Comparison of ENCODE assay signal across 9 cellular contexts in the genomic region with DNA sequence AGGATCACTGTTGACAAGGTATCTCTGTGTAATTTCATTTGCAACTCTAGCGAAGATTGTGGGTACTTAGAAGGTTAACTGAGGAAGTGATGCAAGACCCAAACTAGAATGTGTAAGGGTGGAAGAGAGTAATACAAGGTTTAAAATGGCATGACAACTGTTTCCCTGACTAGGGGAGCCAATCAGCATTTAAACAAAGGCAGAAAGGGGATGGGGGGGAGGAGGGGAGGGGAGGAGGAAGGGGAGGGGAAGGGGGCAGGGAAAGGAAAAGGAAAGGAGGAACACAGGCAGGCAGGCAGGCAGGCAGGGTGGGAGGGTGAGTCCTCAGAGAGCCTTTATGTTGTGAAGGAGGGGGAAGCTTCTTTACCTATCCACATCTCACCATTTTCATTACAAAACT. TPM values are rescaled to one million over a fixed set of nuclear protein-coding genes. Genes with fewer than 3 reads are reported as not detected.
DNase-seq lines count a peak whose midpoint lies in the region; ATAC-seq and TF ChIP-seq lines count a peak whose summit lies in the region.
"Had no signal": no experiment of that assay in that cellular context is flagged by ENCODE, and none has a peak within 500 bp of the region (broad histone marks: within the 10 kb centered on the region; RNA-seq: fewer than 3 reads in every experiment).

No MANE protein-coding gene starts in this region.

- H3K9me3 ChIP-seq in thoracic aorta (no peaks in the 10 kb centered on the region), colonic mucosa (no peaks in the 10 kb centered on the region)

- peaks cover 26% of the 10 kb centered on the region for H3K36me3 Mint-ChIP-seq in activated naive CD4-positive, alpha-beta T cell treated with anti-CD3 and anti-CD28 coated beads, Interleukin-2, amount 10 ng/mL, durations not matched to agents 7 days and 5 days
- peaks cover 23% of the 10 kb centered on the region for H3K36me3 Mint-ChIP-seq in T-helper 1 cell treated with Interleukin-12 subunit alpha and Interleukin-12 subunit beta and Interleukin-4 antibody, amounts not matched to agents 30 μg/mL and 1 μg/mL, for 36 hours (ENCODE audit: low read depth)

- H3K27ac ChIP-seq in thoracic aorta = peak overlapping the region; percentile 32 to 42
- no peak overlapping the region for H3K27ac ChIP-seq in colonic mucosa
- H3K27ac ChIP-seq: C4-2B had no signal

- TF ChIP-seq CTCF in thoracic aorta (IDR thresholded peaks at IDR 0.05) (no peak), colonic mucosa (IDR thresholded peaks at IDR 0.05) (no peak)

- DNase-seq in activated naive CD4-positive, alpha-beta T cell treated with anti-CD3 and anti-CD28 coated beads, Interleukin-2, amount 10 ng/mL, durations not matched to agents 7 days and 5 days = no peak
- no peak for DNase-seq in activated naive CD4-positive, alpha-beta T cell treated with anti-CD3 and anti-CD28 coated beads, Interleukin-2, amount 50 U/mL, for 16 hours
- peak; percentile 43 for DNase-seq in fibroblast of peridontal ligament (ENCODE audit: extremely low read depth)
- no peak for DNase-seq in thoracic aorta (ENCODE audit: low spot score)
- no peak for DNase-seq in colonic mucosa
- DNase-seq in mesenteric fat pad (ENCODE audit: low spot score) = no peak

- peaks cover 2% of the 10 kb centered on the region for H3K9me3 Mint-ChIP-seq in activated naive CD4-positive, alpha-beta T cell treated with anti-CD3 and anti-CD28 coated beads, Interleukin-2, amount 10 ng/mL, durations not matched to agents 7 days and 5 days
- peaks cover 3% of the 10 kb centered on the region for H3K9me3 Mint-ChIP-seq in T-helper 1 cell treated with Interleukin-12 subunit alpha and Interleukin-12 subunit beta and Interleukin-4 antibody, amounts not matched to agents 30 μg/mL and 1 μg/mL, for 36 hours

- H3K27ac Mint-ChIP-seq in activated naive CD4-positive, alpha-beta T cell treated with anti-CD3 and anti-CD28 coated beads, Interleukin-2, amount 10 ng/mL, durations not matched to agents 7 days and 5 days = peak overlapping the region; percentile 82
- peak overlapping the region; percentile 66 for H3K27ac Mint-ChIP-seq in T-helper 1 cell treated with Interleukin-12 subunit alpha and Interleukin-12 subunit beta and Interleukin-4 antibody, amounts not matched to agents 30 μg/mL and 1 μg/mL, for 36 hours

- H3K27me3 ChIP-seq in thoracic aorta (replicated peaks; ENCODE audit: insufficient read depth) (no peaks in the 10 kb centered on the region), colonic mucosa (no peaks in the 10 kb centered on the region)

- H3K27me3 Mint-ChIP-seq in activated naive CD4-positive, alpha-beta T cell treated with anti-CD3 and anti-CD28 coated beads, Interleukin-2, amount 10 ng/mL, durations not matched to agents 7 days and 5 days = no peaks in the 10 kb centered on the region
- no peaks in the 10 kb centered on the region for H3K27me3 Mint-ChIP-seq in T-helper 1 cell treated with Interleukin-12 subunit alpha and Interleukin-12 subunit beta and Interleukin-4 antibody, amounts not matched to agents 30 μg/mL and 1 μg/mL, for 36 hours (ENCODE audit: low read depth)

- peaks cover 8% of the 10 kb centered on the region for H3K4me1 Mint-ChIP-seq in activated naive CD4-positive, alpha-beta T cell treated with anti-CD3 and anti-CD28 coated beads, Interleukin-2, amount 10 ng/mL, durations not matched to agents 7 days and 5 days
- peaks cover 12% of the 10 kb centered on the region for H3K4me1 Mint-ChIP-seq in T-helper 1 cell treated with Interleukin-12 subunit alpha and Interleukin-12 subunit beta and Interleukin-4 antibody, amounts not matched to agents 30 μg/mL and 1 μg/mL, for 36 hours (ENCODE audit: low read depth)

- intact Hi-C loops in colonic mucosa (cut with DNase I) = loop anchor here (5.0 kb wide), 2 partner anchors 97 to 402 kb away; partner anchors contain the start of gene CALM1

- H3K4me3 ChIP-seq in thoracic aorta = no peak overlapping the region
- no peak overlapping the region for H3K4me3 ChIP-seq in colonic mucosa

- H3K4me3 Mint-ChIP-seq in activated naive CD4-positive, alpha-beta T cell treated with anti-CD3 and anti-CD28 coated beads, Interleukin-2, amount 10 ng/mL, durations not matched to agents 7 days and 5 days = no peak overlapping the region
- H3K4me3 Mint-ChIP-seq in T-helper 1 cell treated with Interleukin-12 subunit alpha and Interleukin-12 subunit beta and Interleukin-4 antibody, amounts not matched to agents 30 μg/mL and 1 μg/mL, for 36 hours = peak overlapping the region; percentile 36

- H3K36me3 ChIP-seq in thoracic aorta = peaks cover 12% of the 10 kb centered on the region
- H3K36me3 ChIP-seq in colonic mucosa = no peaks in the 10 kb centered on the region

- H3K9ac ChIP-seq in colonic mucosa (ENCODE audit: low read depth in 2 of 2, low read length in 2 of 2) = no peak overlapping the region

- ATAC-seq in thoracic aorta (ENCODE audit: insufficient number of reproducible peaks, low FRiP score, low read depth) (no peak), GM18519 (IDR thresholded peaks at IDR 0.05; ENCODE audit: low FRiP score, unreplicated experiment) (no peak)

- H3K4me1 ChIP-seq in thoracic aorta (ENCODE audit: control insufficient read depth in 1 of 2, low read depth in 2 of 2) (peaks cover 8 to 26% of the 10 kb centered on the region in 2 donors), colonic mucosa (no peaks in the 10 kb centered on the region)

- CTCF ChIA-PET in activated naive CD4-positive, alpha-beta T cell treated with anti-CD3 and anti-CD28 coated beads, Interleukin-2, amount 10 ng/mL, durations not matched to agents 7 days and 5 days (lab: Charles Lee) = interaction anchor here (1.0 to 3.4 kb wide), 4 partner anchors 82 to 459 kb away, joined by 3 to 27 read pairs (median 4); no protein-coding TSS in a partner anchor

RNA-seq across cellular contexts. Expression of gene NRDE2, which starts 31.1 kb away (rescaled TPM):
- total RNA-seq in thoracic aorta (10 to 100 TPM; 16.8 to 21.2 TPM), colonic mucosa (10 to 100 TPM; 14.7 to 22.1 TPM), mesenteric fat pad (17.2 TPM)

RNA-seq across cellular contexts. Expression of gene PSMC1, which starts 44.3 kb away (rescaled TPM):
- total RNA-seq in thoracic aorta (100 to 1,000 TPM in 1 of 2 donors, 10 to 100 TPM in 1; 95.7 to 112 TPM), colonic mucosa (10 to 100 TPM; 68.3 to 92.6 TPM), mesenteric fat pad (107 TPM)
